In genomic region chr17:37358098-37358829, GRCh38 we compare ENCODE assay signal across 8 cellular contexts. TPM values are rescaled to one million over a fixed set of nuclear protein-coding genes. Genes with fewer than 3 reads are reported as not detected.
DNase-seq lines count a peak whose midpoint lies in the region; ATAC-seq, FAIRE-seq and TF ChIP-seq lines count a peak whose summit lies in the region.

No MANE protein-coding gene starts in this region.

- H3K27me3 ChIP-seq in neural progenitor cell (no peaks in the 10 kb centered on the region), thymus (ENCODE audit: control insufficient read depth, insufficient read depth) (no peaks in the 10 kb centered on the region)

- ATAC-seq in GM18498 (IDR thresholded peaks at IDR 0.05; ENCODE audit: unreplicated experiment) (peak; percentile 14), HG03521 (IDR thresholded peaks at IDR 0.05; ENCODE audit: unreplicated experiment) (peak; percentile 7)

- H3K36me3 ChIP-seq in neural progenitor cell, result no peaks in the 10 kb centered on the region
- H3K36me3 ChIP-seq in thymus (ENCODE audit: control insufficient read depth, insufficient read depth), result no peaks in the 10 kb centered on the region

- H3K4me3 ChIP-seq in neural progenitor cell, result peak overlapping the region; percentile 77
- peak overlapping the region; percentile 89 for H3K4me3 ChIP-seq in thymus (ENCODE audit: low read length)

- H4K20me1 ChIP-seq in neural progenitor cell (ENCODE audit: low read depth), result peaks cover 14% of the 10 kb centered on the region

- DNase-seq in ACHN (peak; percentile 68), NOMO-1 treated with DMSO at 0.1 percent for 48 hours (lab: John Stamatoyannopoulos, UW; ENCODE audit: unreplicated experiment) (peak; percentile 20), frontal cortex (ENCODE audit: low spot score in 2 of 2) (peak; percentile 54 to 56), neural progenitor cell (ENCODE audit: low spot score) (peak; percentile 95)
- DNase-seq in activated naive CD4-positive, alpha-beta T cell treated with anti-CD3 and anti-CD28 coated beads, Interleukin-2, amount 10 ng/mL, durations not matched to agents 7 days and 5 days, result peak; percentile 62

- WGBS in thymus, result 12% methylated on average over 21 of the region's 21 CpGs

- H3K4me1 Mint-ChIP-seq in activated naive CD4-positive, alpha-beta T cell treated with anti-CD3 and anti-CD28 coated beads, Interleukin-2, amount 10 ng/mL, durations not matched to agents 7 days and 5 days, result peaks cover 28% of the 10 kb centered on the region
- H3K4me1 Mint-ChIP-seq in neural progenitor cell, result peaks cover 36% of the 10 kb centered on the region

- peak overlapping the region; percentile 89 for H3K27ac Mint-ChIP-seq in activated naive CD4-positive, alpha-beta T cell treated with anti-CD3 and anti-CD28 coated beads, Interleukin-2, amount 10 ng/mL, durations not matched to agents 7 days and 5 days
- peak overlapping the region; percentile 88 for H3K27ac Mint-ChIP-seq in neural progenitor cell

- FAIRE-seq in frontal cortex (lab: Jason Lieb, UNC), result no peak

- H2AFZ ChIP-seq in neural progenitor cell (replicated peaks), result peak overlapping the region; percentile 8

- H3K9ac ChIP-seq in neural progenitor cell, result peak overlapping the region; percentile 70

- no peak for TF ChIP-seq CTCF in neural progenitor cell (IDR thresholded peaks at IDR 0.05)

- H3K36me3 Mint-ChIP-seq in activated naive CD4-positive, alpha-beta T cell treated with anti-CD3 and anti-CD28 coated beads, Interleukin-2, amount 10 ng/mL, durations not matched to agents 7 days and 5 days, result peaks cover 3% of the 10 kb centered on the region
- peaks cover 5% of the 10 kb centered on the region for H3K36me3 Mint-ChIP-seq in neural progenitor cell

- no peaks in the 10 kb centered on the region for H3K9me3 Mint-ChIP-seq in activated naive CD4-positive, alpha-beta T cell treated with anti-CD3 and anti-CD28 coated beads, Interleukin-2, amount 10 ng/mL, durations not matched to agents 7 days and 5 days
- H3K9me3 Mint-ChIP-seq in neural progenitor cell, result no peaks in the 10 kb centered on the region

- H3K4me1 ChIP-seq in neural progenitor cell, result peaks cover 28% of the 10 kb centered on the region
- H3K4me1 ChIP-seq in thymus (ENCODE audit: control insufficient read depth, insufficient read depth, low read length), result peaks cover 8% of the 10 kb centered on the region

- peak overlapping the region; percentile 89 for H3K4me2 ChIP-seq in neural progenitor cell

- H3F3A ChIP-seq in neural progenitor cell (ENCODE audit: low read depth), result peaks cover 32% of the 10 kb centered on the region

- H3K27ac ChIP-seq in neural progenitor cell, result peak overlapping the region; percentile 96
- H3K27ac ChIP-seq in thymus (ENCODE audit: low read depth), result peak overlapping the region; percentile 77

- in situ Hi-C loops in ACHN (cut with HindIII; ENCODE audit: low pct_ligation_motif_present, low pct_unique_long_range_greater_than_20kb, low sequenced_read_pairs), result no loop called here

- H3K79me2 ChIP-seq in neural progenitor cell (ENCODE audit: low read depth), result peaks cover 51% of the 10 kb centered on the region

- H3K4me3 Mint-ChIP-seq in activated naive CD4-positive, alpha-beta T cell treated with anti-CD3 and anti-CD28 coated beads, Interleukin-2, amount 10 ng/mL, durations not matched to agents 7 days and 5 days, result peak overlapping the region; percentile 83
- H3K4me3 Mint-ChIP-seq in neural progenitor cell, result peak overlapping the region; percentile 96

- peaks cover 8% of the 10 kb centered on the region for H3K27me3 Mint-ChIP-seq in activated naive CD4-positive, alpha-beta T cell treated with anti-CD3 and anti-CD28 coated beads, Interleukin-2, amount 10 ng/mL, durations not matched to agents 7 days and 5 days
- no peaks in the 10 kb centered on the region for H3K27me3 Mint-ChIP-seq in neural progenitor cell (ENCODE audit: insufficient read depth, low read depth)

- CTCF ChIA-PET in activated naive CD4-positive, alpha-beta T cell treated with anti-CD3 and anti-CD28 coated beads, Interleukin-2, amount 10 ng/mL, durations not matched to agents 7 days and 5 days (lab: Charles Lee), result interaction anchor here (1.0 to 1.4 kb wide), 2 partner anchors 15 to 106 kb away, joined by 3 to 4 read pairs; no protein-coding TSS in a partner anchor

- H3K9me3 ChIP-seq in neural progenitor cell (ENCODE audit: low read depth) (no peaks in the 10 kb centered on the region), thymus (ENCODE audit: control insufficient read depth) (no peaks in the 10 kb centered on the region)

RNA-seq across cellular contexts. Expression of gene C17orf78, which starts 17.5 kb away (rescaled TPM):
- total RNA-seq in frontal cortex (not detected), neural progenitor cell (ENCODE audit: low replicate concordance) (not detected in 2 replicates)
- polyA plus RNA-seq in thymus, result not detected

RNA-seq across cellular contexts. Expression of gene ACACA, which starts 48.4 kb away (rescaled TPM):
- total RNA-seq in frontal cortex (99.9 TPM), neural progenitor cell (ENCODE audit: low replicate concordance) (88.6 and 94.9 TPM in 2 replicates)
- polyA plus RNA-seq in thymus, result 8.7 TPM

RNA-seq across cellular contexts. Expression of gene TADA2A, which starts 48.4 kb away (rescaled TPM):
- total RNA-seq in frontal cortex, result 44.0 TPM
- total RNA-seq in neural progenitor cell (ENCODE audit: low replicate concordance), result 25.4 and 30.7 TPM in 2 replicates
- 14.8 TPM for polyA plus RNA-seq in thymus

Comparison
In these comparisons a context has a peak if more than half of its experiments do, and no peak if none do; other contexts are left out.
1. Peak in every context shown above with its lines: DNase-seq, ATAC-seq, H3K4me3 ChIP-seq and H3K27ac ChIP-seq.
2. DNase-seq: peak in every context shown above with its lines; median percentile 95 in neural progenitor cell; 68 in ACHN; 62 in activated naive CD4-positive, alpha-beta T cell treated with anti-CD3 and anti-CD28 coated beads, Interleukin-2, amount 10 ng/mL, durations not matched to agents 7 days and 5 days; 55 in frontal cortex; 20 in NOMO-1 treated with DMSO at 0.1 percent for 48 hours.